In the genomic region with DNA sequence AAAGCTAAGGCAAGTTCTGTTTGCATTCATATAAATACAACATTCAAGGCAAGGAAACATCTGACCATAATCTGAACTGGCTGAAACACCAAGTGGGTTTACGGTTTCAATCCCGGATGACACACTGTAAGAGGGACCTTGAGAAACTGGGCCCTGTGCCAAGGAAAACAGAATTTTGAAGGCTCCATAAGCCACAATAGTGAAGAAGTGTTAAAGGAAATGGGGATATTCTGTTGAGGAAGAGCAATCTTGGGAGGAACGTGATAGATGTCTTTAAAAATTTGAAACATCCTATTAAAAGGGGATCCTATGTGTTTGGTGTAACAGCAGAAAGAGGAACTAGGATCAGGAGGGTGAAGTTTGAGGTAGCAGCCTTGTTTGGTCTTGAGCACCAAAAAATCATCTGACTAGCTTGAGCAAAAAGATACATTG, we compare ENCODE assay signal across 8 cellular contexts.
A peak's percentile ranks its signal among the peaks of the same experiment; 100 is the strongest.
DNase-seq lines count a peak whose midpoint lies in the region; ATAC-seq, FAIRE-seq and TF ChIP-seq lines count a peak whose summit lies in the region.

No MANE protein-coding gene starts in this region.

- no peaks in the 10 kb centered on the region for H3K9me1 ChIP-seq in K562 (ENCODE audit: control insufficient read depth, insufficient read depth, low read length)

- H3K9me3 ChIP-seq in K562 (replicated peaks; ENCODE audit: control insufficient read depth, insufficient read depth, low read depth, low read length) (no peaks in the 10 kb centered on the region), osteoblast (ENCODE audit: low read depth, low read length) (peaks cover 5% of the 10 kb centered on the region)

- no peak for TF ChIP-seq POLR2A in K562 (conservative IDR thresholded peaks at IDR 0.05)

- H3K4me2 ChIP-seq in K562 (ENCODE audit: insufficient read depth, low read length) (no peak overlapping the region), osteoblast (ENCODE audit: insufficient read depth, low read length) (peak overlapping the region; percentile 15)

- H2AFZ ChIP-seq in K562 (ENCODE audit: low read depth, low read length) (no peak overlapping the region), osteoblast (ENCODE audit: low read length) (no peak overlapping the region)

- H3K4me3 ChIP-seq in K562, result no peak overlapping the region
- H3K4me3 ChIP-seq in osteoblast (ENCODE audit: insufficient read depth, low read length), result no peak overlapping the region

- CTCF ChIA-PET in K562 (lab: Yijun Ruan, JAX; ENCODE audit: low intra/inter-chr PET ratio), result no interaction called here

- POLR2A ChIA-PET in K562 (lab: Yijun Ruan, JAX), result interaction anchor here (1.0 kb wide), 1 partner anchor 69 kb away, joined by 4 read pairs; no protein-coding TSS in a partner anchor

- H4K20me1 ChIP-seq in K562 (replicated peaks; ENCODE audit: control insufficient read depth, insufficient read depth, low read length) (no peaks in the 10 kb centered on the region), osteoblast (ENCODE audit: insufficient read depth, low read length) (no peaks in the 10 kb centered on the region)

- no peak for TF ChIP-seq CTCF in K562 (IDR thresholded peaks at IDR 0.05 in 2 of 3, conservative IDR thresholded peaks at IDR 0.05 in 1 of 3; ENCODE audit: insufficient read depth in 2 of 3, low read depth in 1 of 3, low read length in 3 of 3)
- no peak for TF ChIP-seq CTCF in osteoblast (IDR thresholded peaks at IDR 0.05; ENCODE audit: extremely low read depth, low read depth, low read length)

- WGBS in K562 (ENCODE audit: insufficient coverage, low coverage, missing lambda C conversion rate), result 2% methylated on average over 3 of the region's 3 CpGs

- H3K36me3 ChIP-seq in K562 (ENCODE audit: control insufficient read depth, insufficient read depth, low read length), result no peaks in the 10 kb centered on the region
- H3K36me3 ChIP-seq in osteoblast (ENCODE audit: insufficient read depth, low read length), result no peaks in the 10 kb centered on the region

- in situ Hi-C loops in K562 (cut with MboI), result no loop called here

- H3K9ac ChIP-seq in K562 (ENCODE audit: insufficient read depth in 1 of 2, low read depth in 2 of 2, low read length in 2 of 2), result no peak overlapping the region

- H3K27me3 ChIP-seq in K562 (ENCODE audit: control insufficient read depth in 2 of 2, insufficient read depth in 2 of 2, low read length in 2 of 2) (peaks cover 0 to 6% of the 10 kb centered on the region in 2 experiments; a peak in 1 of 5 replicates), osteoblast (ENCODE audit: insufficient read depth, low read length) (no peaks in the 10 kb centered on the region)

- H3K79me2 ChIP-seq in K562 (ENCODE audit: control insufficient read depth, insufficient read depth, low read length) (no peaks in the 10 kb centered on the region), osteoblast (ENCODE audit: insufficient read depth, low read length) (no peaks in the 10 kb centered on the region)

- BruUV-seq in K562 (replicated peaks; lab: Mats Ljungman, UMichigan), result no TSS peak

- H3K27ac ChIP-seq in K562 (ENCODE audit: extremely low read depth, low read depth, low read length) (no peak overlapping the region), osteoblast (ENCODE audit: low read depth, low read length) (no peak overlapping the region)

- FAIRE-seq in K562 (lab: Jason Lieb, UNC), result peak; percentile 29

- no peak for TF ChIP-seq RAD21 in K562 (CRISPR knock-in tag; conservative IDR thresholded peaks at IDR 0.05 in 1 of 2, IDR thresholded peaks at IDR 0.05 in 1 of 2)

- ATAC-seq in GM18508 (IDR thresholded peaks at IDR 0.05; ENCODE audit: insufficient read depth, unreplicated experiment) (peak; percentile 65), HG02885 (IDR thresholded peaks at IDR 0.05; ENCODE audit: poor library complexity, unreplicated experiment) (peak; percentile 82), K562 (peak; percentile 37; the same call in 1 of the 3 replicates)

- intact Hi-C loops in K562 (cut with micrococcal nuclease), result no loop called here
- intact Hi-C loops in posterior cingulate gyrus (cut with DNase I), result no loop called here

- TF ChIP-seq EP300 in K562 (IDR thresholded peaks at IDR 0.05; ENCODE audit: low read length), result no peak

- H3K4me1 ChIP-seq in K562 (replicated peaks in 1 of 2; ENCODE audit: control insufficient read depth in 2 of 2, insufficient read depth in 2 of 2, low read length in 2 of 2), result peaks cover 4 to 22% of the 10 kb centered on the region in 2 experiments
- H3K4me1 ChIP-seq in osteoblast (ENCODE audit: insufficient read depth, low read length), result peaks cover 33% of the 10 kb centered on the region

- DNase-seq in Ammon's horn (ENCODE audit: low spot score), result peak; percentile 54
- DNase-seq in NCI-H2196 (lab: John Stamatoyannopoulos, UW; ENCODE audit: unreplicated experiment), result peak; percentile 87
- DNase-seq in K562 (ENCODE audit: extremely low read depth in 1 of 4, low spot score in 3 of 4), result peak in 1 of 4 experiments; percentile 31
- DNase-seq in osteoblast (ENCODE audit: insufficient read length, low spot score, missing footprints), result peak; percentile 86
- DNase-seq in NK-92 treated with Interleukin-12 subunit alpha and Interleukin-12 subunit beta, amount 100 ng/mL, for 24 hours (lab: John Stamatoyannopoulos, UW), result no peak
- no peak for DNase-seq in posterior cingulate gyrus

TF ChIP-seq in K562, 482 proteins besides CTCF, POLR2A, EP300 and RAD21:
- TF ChIP-seq SPI1 (IDR thresholded peaks at IDR 0.05; ENCODE audit: borderline replicate concordance, low read depth, low read length), result peak; percentile 71; the same call in 1 of the 2 replicates
- TF ChIP-seq, protein P1, sequence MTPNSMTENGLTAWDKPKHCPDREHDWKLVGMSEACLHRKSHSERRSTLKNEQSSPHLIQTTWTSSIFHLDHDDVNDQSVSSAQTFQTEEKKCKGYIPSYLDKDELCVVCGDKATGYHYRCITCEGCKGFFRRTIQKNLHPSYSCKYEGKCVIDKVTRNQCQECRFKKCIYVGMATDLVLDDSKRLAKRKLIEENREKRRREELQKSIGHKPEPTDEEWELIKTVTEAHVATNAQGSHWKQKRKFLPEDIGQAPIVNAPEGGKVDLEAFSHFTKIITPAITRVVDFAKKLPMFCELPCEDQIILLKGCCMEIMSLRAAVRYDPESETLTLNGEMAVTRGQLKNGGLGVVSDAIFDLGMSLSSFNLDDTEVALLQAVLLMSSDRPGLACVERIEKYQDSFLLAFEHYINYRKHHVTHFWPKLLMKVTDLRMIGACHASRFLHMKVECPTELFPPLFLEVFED (CRISPR knock-in tag; conservative IDR thresholded peaks at IDR 0.05), result no peak
- peak; percentile 44; the same call in 1 of the 2 replicates for TF ChIP-seq FOXM1 (IDR thresholded peaks at IDR 0.05; ENCODE audit: low read depth)
- TF ChIP-seq FOXM1 (CRISPR knock-in tag; IDR thresholded peaks at IDR 0.05; ENCODE audit: low read depth), result no peak
- TF ChIP-seq RBM22 (IDR thresholded peaks at IDR 0.05; ENCODE audit: low read depth, low read length, poor library complexity, severe bottlenecking), result no peak
- TF ChIP-seq NFIC (IDR thresholded peaks at IDR 0.05), result peak; percentile 89
- no peak for TF ChIP-seq FOXP1 (CRISPR knock-in tag; IDR thresholded peaks at IDR 0.05)
- 0 out of 2 replicates have a peak, but pooled peaks have one; percentile 6 for TF ChIP-seq NFIX (CRISPR knock-in tag; IDR thresholded peaks at IDR 0.05; ENCODE audit: low read depth)
- TF ChIP-seq ZFP36 (IDR thresholded peaks at IDR 0.05; ENCODE audit: low read depth, low read length, partially characterized antibody), result peak; percentile 64

Comparison
In these comparisons a context has a peak if more than half of its experiments do, and no peak if none do; other contexts are left out.
1. DNase-seq: peak in Ammon's horn (single experiment), NCI-H2196 (single experiment) and osteoblast (single experiment); none in NK-92 treated with Interleukin-12 subunit alpha and Interleukin-12 subunit beta, amount 100 ng/mL, for 24 hours (single experiment) and posterior cingulate gyrus (0 of 10).
2. Peak in every context shown above with its lines, with median percentiles within 50 percentile points of each other: ATAC-seq.